2 cellular contexts compared by ENCODE assay signal in the genomic region with DNA sequence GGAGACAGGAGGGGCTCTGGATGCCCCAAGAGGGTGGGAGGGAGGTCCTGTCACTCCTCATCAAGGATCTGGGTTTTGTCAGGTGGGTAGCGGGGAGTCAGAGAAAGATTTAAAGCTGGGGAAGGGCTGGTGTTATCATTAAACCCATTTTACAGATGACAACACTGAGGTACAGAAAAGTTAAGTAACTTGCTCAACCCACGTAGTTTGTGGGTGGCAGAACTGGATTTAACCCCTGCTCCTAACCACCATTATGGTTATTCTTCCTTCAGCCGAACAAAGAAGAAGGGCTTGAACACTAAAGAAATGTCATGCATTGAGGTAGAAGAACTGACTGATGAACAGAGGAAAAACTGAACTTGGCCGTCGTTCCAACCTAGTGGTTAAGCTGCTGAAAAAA.
TF ChIP-seq lines count a peak whose summit lies in the region.

No MANE protein-coding gene starts in this region.

TF ChIP-seq in K562, 482 proteins besides CTCF, POLR2A, EP300 and RAD21 (continues in another document):
- TF ChIP-seq, protein P1, sequence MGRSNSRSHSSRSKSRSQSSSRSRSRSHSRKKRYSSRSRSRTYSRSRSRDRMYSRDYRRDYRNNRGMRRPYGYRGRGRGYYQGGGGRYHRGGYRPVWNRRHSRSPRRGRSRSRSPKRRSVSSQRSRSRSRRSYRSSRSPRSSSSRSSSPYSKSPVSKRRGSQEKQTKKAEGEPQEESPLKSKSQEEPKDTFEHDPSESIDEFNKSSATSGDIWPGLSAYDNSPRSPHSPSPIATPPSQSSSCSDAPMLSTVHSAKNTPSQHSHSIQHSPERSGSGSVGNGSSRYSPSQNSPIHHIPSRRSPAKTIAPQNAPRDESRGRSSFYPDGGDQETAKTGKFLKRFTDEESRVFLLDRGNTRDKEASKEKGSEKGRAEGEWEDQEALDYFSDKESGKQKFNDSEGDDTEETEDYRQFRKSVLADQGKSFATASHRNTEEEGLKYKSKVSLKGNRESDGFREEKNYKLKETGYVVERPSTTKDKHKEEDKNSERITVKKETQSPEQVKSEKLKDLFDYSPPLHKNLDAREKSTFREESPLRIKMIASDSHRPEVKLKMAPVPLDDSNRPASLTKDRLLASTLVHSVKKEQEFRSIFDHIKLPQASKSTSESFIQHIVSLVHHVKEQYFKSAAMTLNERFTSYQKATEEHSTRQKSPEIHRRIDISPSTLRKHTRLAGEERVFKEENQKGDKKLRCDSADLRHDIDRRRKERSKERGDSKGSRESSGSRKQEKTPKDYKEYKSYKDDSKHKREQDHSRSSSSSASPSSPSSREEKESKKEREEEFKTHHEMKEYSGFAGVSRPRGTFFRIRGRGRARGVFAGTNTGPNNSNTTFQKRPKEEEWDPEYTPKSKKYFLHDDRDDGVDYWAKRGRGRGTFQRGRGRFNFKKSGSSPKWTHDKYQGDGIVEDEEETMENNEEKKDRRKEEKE (IDR thresholded peaks at IDR 0.05; ENCODE audit: borderline replicate concordance in 1 of 2, control insufficient read depth in 1 of 2, low read depth in 2 of 2, low read length in 1 of 2), result no peak
- TF ChIP-seq ZBTB1 (CRISPR knock-in tag; IDR thresholded peaks at IDR 0.05; ENCODE audit: borderline replicate concordance, low read depth) (no peak), ZNF3 (CRISPR knock-in tag; IDR thresholded peaks at IDR 0.05) (no peak), ATF3 (IDR thresholded peaks at IDR 0.05) (no peak), ATF3 (CRISPR knock-in tag; conservative IDR thresholded peaks at IDR 0.05) (no peak), BRD9 (IDR thresholded peaks at IDR 0.05; ENCODE audit: low read depth, partially characterized antibody) (no peak), TEAD2 (tag; IDR thresholded peaks at IDR 0.05) (no peak), RUNX1 (IDR thresholded peaks at IDR 0.05; ENCODE audit: low read depth) (no peak), CBFA2T2 (conservative IDR thresholded peaks at IDR 0.05) (no peak), ZBED1 (IDR thresholded peaks at IDR 0.05) (no peak), HDGF (IDR thresholded peaks at IDR 0.05) (no peak), ZNF121 (CRISPR knock-in tag; conservative IDR thresholded peaks at IDR 0.05) (no peak), NELFE (IDR thresholded peaks at IDR 0.05; ENCODE audit: insufficient read depth, insufficient read length) (no peak), KDM1A (IDR thresholded peaks at IDR 0.05) (peak in 1 of 2 experiments; percentile 63; a peak in 1 of 4 replicates), ZNF584 (CRISPR knock-in tag; IDR thresholded peaks at IDR 0.05; ENCODE audit: low read depth) (no peak), PHF8 (IDR thresholded peaks at IDR 0.05; ENCODE audit: borderline replicate concordance, low read length) (no peak), NFE2L1 (tag; IDR thresholded peaks at IDR 0.05; ENCODE audit: borderline replicate concordance, low read depth) (no peak), TBL1XR1 (IDR thresholded peaks at IDR 0.05; ENCODE audit: low read length in 2 of 2) (no peak), ZBTB49 (CRISPR knock-in tag; IDR thresholded peaks at IDR 0.05; ENCODE audit: borderline replicate concordance) (no peak)
- TF ChIP-seq, protein P2, sequence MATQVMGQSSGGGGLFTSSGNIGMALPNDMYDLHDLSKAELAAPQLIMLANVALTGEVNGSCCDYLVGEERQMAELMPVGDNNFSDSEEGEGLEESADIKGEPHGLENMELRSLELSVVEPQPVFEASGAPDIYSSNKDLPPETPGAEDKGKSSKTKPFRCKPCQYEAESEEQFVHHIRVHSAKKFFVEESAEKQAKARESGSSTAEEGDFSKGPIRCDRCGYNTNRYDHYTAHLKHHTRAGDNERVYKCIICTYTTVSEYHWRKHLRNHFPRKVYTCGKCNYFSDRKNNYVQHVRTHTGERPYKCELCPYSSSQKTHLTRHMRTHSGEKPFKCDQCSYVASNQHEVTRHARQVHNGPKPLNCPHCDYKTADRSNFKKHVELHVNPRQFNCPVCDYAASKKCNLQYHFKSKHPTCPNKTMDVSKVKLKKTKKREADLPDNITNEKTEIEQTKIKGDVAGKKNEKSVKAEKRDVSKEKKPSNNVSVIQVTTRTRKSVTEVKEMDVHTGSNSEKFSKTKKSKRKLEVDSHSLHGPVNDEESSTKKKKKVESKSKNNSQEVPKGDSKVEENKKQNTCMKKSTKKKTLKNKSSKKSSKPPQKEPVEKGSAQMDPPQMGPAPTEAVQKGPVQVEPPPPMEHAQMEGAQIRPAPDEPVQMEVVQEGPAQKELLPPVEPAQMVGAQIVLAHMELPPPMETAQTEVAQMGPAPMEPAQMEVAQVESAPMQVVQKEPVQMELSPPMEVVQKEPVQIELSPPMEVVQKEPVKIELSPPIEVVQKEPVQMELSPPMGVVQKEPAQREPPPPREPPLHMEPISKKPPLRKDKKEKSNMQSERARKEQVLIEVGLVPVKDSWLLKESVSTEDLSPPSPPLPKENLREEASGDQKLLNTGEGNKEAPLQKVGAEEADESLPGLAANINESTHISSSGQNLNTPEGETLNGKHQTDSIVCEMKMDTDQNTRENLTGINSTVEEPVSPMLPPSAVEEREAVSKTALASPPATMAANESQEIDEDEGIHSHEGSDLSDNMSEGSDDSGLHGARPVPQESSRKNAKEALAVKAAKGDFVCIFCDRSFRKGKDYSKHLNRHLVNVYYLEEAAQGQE (CRISPR knock-in tag; IDR thresholded peaks at IDR 0.05; ENCODE audit: low read depth), result no peak

TF ChIP-seq in neural cell, 6 proteins besides CTCF, POLR2A, EP300 and RAD21:
- TF ChIP-seq, protein P2 (IDR thresholded peaks at IDR 0.05; ENCODE audit: borderline replicate concordance), result no peak
- TF ChIP-seq MXI1 (conservative IDR thresholded peaks at IDR 0.05; ENCODE audit: poor library complexity, severe bottlenecking), result no peak
- no peak for TF ChIP-seq POLR2AphosphoS5 (IDR thresholded peaks at IDR 0.05)
- no peak for TF ChIP-seq TAF1 (IDR thresholded peaks at IDR 0.05; ENCODE audit: low read depth)
- TF ChIP-seq SMC3 (conservative IDR thresholded peaks at IDR 0.05; ENCODE audit: poor library complexity), result no peak
- TF ChIP-seq EZH2 (IDR thresholded peaks at IDR 0.05; ENCODE audit: borderline replicate concordance, insufficient read depth, low read length, poor library complexity, severe bottlenecking), result no peak
TF ChIP-seq in neural cell: peak in this region for 0.
